8 cellular contexts compared by ENCODE assay signal in the genomic region with DNA sequence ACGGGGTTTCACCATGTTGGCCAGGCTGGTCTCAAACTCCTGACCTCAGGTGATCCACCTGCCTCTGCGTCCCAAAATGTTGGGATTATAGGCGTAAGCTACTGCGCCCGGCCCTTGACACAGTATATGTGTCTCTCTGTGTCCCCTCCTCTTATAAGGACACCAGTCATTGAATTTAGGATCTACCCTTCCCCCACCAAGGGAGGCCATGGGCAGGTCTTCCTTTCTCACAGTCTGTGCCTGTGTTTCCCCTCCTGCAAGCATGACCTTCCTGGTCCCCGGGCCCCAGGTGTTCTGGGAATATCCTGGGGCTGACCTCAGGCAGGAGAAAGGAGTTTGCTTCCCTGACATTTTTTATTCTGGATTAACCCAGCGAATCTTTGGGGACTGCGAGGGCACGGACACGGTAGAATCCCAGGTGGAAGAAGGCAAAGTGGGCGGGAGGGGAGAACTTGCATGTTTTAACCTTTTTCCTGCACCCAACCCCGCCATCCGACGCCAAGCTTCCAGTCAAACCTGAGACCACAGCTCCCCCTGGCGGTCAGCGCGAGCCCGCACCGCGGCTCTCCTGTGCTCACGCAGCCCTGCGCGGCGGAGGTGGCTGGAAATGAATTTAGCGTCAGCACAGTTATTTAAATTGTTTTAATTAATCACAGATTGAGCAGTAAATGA. TPM values are rescaled to one million over a fixed set of nuclear protein-coding genes. Genes with fewer than 3 reads are reported as not detected.
A peak's percentile ranks its signal among the peaks of the same experiment; 100 is the strongest.
DNase-seq lines count a peak whose midpoint lies in the region; ATAC-seq and TF ChIP-seq lines count a peak whose summit lies in the region.

No MANE protein-coding gene starts in this region.

- BruUV-seq in Calu3 (replicated peaks; lab: Mats Ljungman, UMichigan), result no TSS peak

- no peak overlapping the region for H3K4me3 Mint-ChIP-seq in Calu3 (ENCODE audit: low read depth, unreplicated experiment)

- ATAC-seq in SK-N-SH treated with all-trans-retinoic acid at 6 μM for 48 hours (peak; percentile 81), GM18868 (IDR thresholded peaks at IDR 0.05; ENCODE audit: unreplicated experiment) (no peak)

- H3K79me2 ChIP-seq in smooth muscle cell (ENCODE audit: low read depth), result no peaks in the 10 kb centered on the region

- no peak overlapping the region for H3K27ac Mint-ChIP-seq in Calu3 (ENCODE audit: unreplicated experiment)

- H3K27me3 ChIP-seq in iPS-15b (ENCODE audit: control insufficient read depth, insufficient read depth, low read length), result no peaks in the 10 kb centered on the region
- peaks cover 5% of the 10 kb centered on the region for H3K27me3 ChIP-seq in smooth muscle cell (ENCODE audit: low read depth)

- no peaks in the 10 kb centered on the region for H3F3A ChIP-seq in smooth muscle cell (ENCODE audit: low read depth)

- no peaks in the 10 kb centered on the region for H3K36me3 Mint-ChIP-seq in Calu3 (ENCODE audit: insufficient read depth, unreplicated experiment)

- H3K4me1 Mint-ChIP-seq in Calu3 (ENCODE audit: low read depth, unreplicated experiment), result peaks cover 8% of the 10 kb centered on the region

- H3K4me1 ChIP-seq in iPS-15b (ENCODE audit: control insufficient read depth, insufficient read depth, low read length), result no peaks in the 10 kb centered on the region
- no peaks in the 10 kb centered on the region for H3K4me1 ChIP-seq in smooth muscle cell (ENCODE audit: low read depth)

- intact Hi-C loops in Calu3 (cut with micrococcal nuclease; ENCODE audit: unreplicated experiment), result loop anchor here (5.0 kb wide), 2 partner anchors 133 to 1102 kb away; partner anchors contain the start of gene LARGE1

- H3K36me3 ChIP-seq in iPS-15b (ENCODE audit: control insufficient read depth, insufficient read depth, low read length) (no peaks in the 10 kb centered on the region), smooth muscle cell (ENCODE audit: low read depth) (no peaks in the 10 kb centered on the region)

- peak; percentile 91 for TF ChIP-seq CTCF in Calu3 (IDR thresholded peaks at IDR 0.05; ENCODE audit: unreplicated experiment)
- TF ChIP-seq CTCF in smooth muscle cell (IDR thresholded peaks at IDR 0.05; ENCODE audit: borderline replicate concordance, insufficient read depth, poor library complexity, severe bottlenecking), result peak; percentile 99

- WGBS in smooth muscle cell (ENCODE audit: low lambda C conversion rate), result 21% methylated on average over 25 of the region's 25 CpGs

- no peak overlapping the region for H2AFZ ChIP-seq in smooth muscle cell (ENCODE audit: low read depth)

- H3K27ac ChIP-seq in smooth muscle cell (ENCODE audit: low read depth), result no peak overlapping the region

- peaks cover 4% of the 10 kb centered on the region for H3K9me3 Mint-ChIP-seq in Calu3 (ENCODE audit: low read depth, unreplicated experiment)

- peak overlapping the region; percentile 48 for H3K4me3 ChIP-seq in iPS-15b (ENCODE audit: low read depth, low read length)
- no peak overlapping the region for H3K4me3 ChIP-seq in smooth muscle cell

- DNase-seq in Calu3, result peak; percentile 87
- DNase-seq in HT1080 (ENCODE audit: low read depth), result peak; percentile 52
- peak in 49 of 56 donors; percentile 3 to 79 (median 32) for DNase-seq in amygdala (lab: John Stamatoyannopoulos, UW)
- DNase-seq in smooth muscle cell (lab: John Stamatoyannopoulos, UW; ENCODE audit: unreplicated experiment), result peak; percentile 42
- no peak for DNase-seq in HCEC 1CT

- H3K9ac ChIP-seq in iPS-15b (ENCODE audit: low read depth, low read length), result no peak overlapping the region
- H3K9ac ChIP-seq in smooth muscle cell (ENCODE audit: low read depth), result no peak overlapping the region

- H4K20me1 ChIP-seq in smooth muscle cell (ENCODE audit: low read depth), result no peaks in the 10 kb centered on the region

- CTCF ChIA-PET in Calu3 (lab: Charles Lee), result interaction anchor here (0.6 to 1.5 kb wide), 9 partner anchors 11 to 1444 kb away, joined by 3 to 10 read pairs (median 3); no protein-coding TSS in a partner anchor

- peaks cover 33% of the 10 kb centered on the region for H3K27me3 Mint-ChIP-seq in Calu3 (ENCODE audit: unreplicated experiment)

- no peaks in the 10 kb centered on the region for H3K9me3 ChIP-seq in iPS-15b (ENCODE audit: control insufficient read depth, insufficient read depth, low read length)
- no peaks in the 10 kb centered on the region for H3K9me3 ChIP-seq in smooth muscle cell (replicated peaks; ENCODE audit: low read depth)

- H3K4me2 ChIP-seq in smooth muscle cell, result no peak overlapping the region

TF ChIP-seq in SK-N-SH treated with all-trans-retinoic acid at 6 μM for 48 hours, 23 proteins besides CTCF, POLR2A, EP300 and RAD21 (continues in another document):
- TF ChIP-seq ZFP30 (CRISPR knock-in tag; IDR thresholded peaks at IDR 0.05) (no peak), ISL1 (CRISPR knock-in tag; IDR thresholded peaks at IDR 0.05) (no peak), TOX (CRISPR knock-in tag; IDR thresholded peaks at IDR 0.05; ENCODE audit: borderline replicate concordance) (no peak), SNAI2 (CRISPR knock-in tag; IDR thresholded peaks at IDR 0.05) (no peak), CSDC2 (CRISPR knock-in tag; IDR thresholded peaks at IDR 0.05) (no peak), ZC3H10 (CRISPR knock-in tag; IDR thresholded peaks at IDR 0.05) (no peak), GLIS3 (CRISPR knock-in tag; IDR thresholded peaks at IDR 0.05) (no peak), TSHZ2 (CRISPR knock-in tag; IDR thresholded peaks at IDR 0.05) (no peak), ZNF70 (CRISPR knock-in tag; IDR thresholded peaks at IDR 0.05) (no peak)
- TF ChIP-seq, protein P1, sequence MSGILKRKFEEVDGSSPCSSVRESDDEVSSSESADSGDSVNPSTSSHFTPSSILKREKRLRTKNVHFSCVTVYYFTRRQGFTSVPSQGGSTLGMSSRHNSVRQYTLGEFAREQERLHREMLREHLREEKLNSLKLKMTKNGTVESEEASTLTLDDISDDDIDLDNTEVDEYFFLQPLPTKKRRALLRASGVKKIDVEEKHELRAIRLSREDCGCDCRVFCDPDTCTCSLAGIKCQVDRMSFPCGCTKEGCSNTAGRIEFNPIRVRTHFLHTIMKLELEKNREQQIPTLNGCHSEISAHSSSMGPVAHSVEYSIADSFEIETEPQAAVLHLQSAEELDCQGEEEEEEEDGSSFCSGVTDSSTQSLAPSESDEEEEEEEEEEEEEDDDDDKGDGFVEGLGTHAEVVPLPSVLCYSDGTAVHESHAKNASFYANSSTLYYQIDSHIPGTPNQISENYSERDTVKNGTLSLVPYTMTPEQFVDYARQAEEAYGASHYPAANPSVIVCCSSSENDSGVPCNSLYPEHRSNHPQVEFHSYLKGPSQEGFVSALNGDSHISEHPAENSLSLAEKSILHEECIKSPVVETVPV (CRISPR knock-in tag; IDR thresholded peaks at IDR 0.05), result no peak
- TF ChIP-seq, protein P2, sequence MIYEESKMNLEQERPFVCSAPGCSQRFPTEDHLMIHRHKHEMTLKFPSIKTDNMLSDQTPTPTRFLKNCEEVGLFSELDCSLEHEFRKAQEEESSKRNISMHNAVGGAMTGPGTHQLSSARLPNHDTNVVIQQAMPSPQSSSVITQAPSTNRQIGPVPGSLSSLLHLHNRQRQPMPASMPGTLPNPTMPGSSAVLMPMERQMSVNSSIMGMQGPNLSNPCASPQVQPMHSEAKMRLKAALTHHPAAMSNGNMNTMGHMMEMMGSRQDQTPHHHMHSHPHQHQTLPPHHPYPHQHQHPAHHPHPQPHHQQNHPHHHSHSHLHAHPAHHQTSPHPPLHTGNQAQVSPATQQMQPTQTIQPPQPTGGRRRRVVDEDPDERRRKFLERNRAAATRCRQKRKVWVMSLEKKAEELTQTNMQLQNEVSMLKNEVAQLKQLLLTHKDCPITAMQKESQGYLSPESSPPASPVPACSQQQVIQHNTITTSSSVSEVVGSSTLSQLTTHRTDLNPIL (CRISPR knock-in tag; IDR thresholded peaks at IDR 0.05; ENCODE audit: low read depth), result no peak

RNA-seq across cellular contexts. Expression of gene ISX, which starts 42.1 kb away (rescaled TPM):
- total RNA-seq in Calu3 (2022) (not detected in 2 replicates), smooth muscle cell (not detected in 2 replicates)
- not detected in 2 replicates for total RNA-seq in HT1080 (2014; rRNA removed; shearing (Covaris generic))
- not detected in 2 replicates for polyA plus RNA-seq in HT1080 (2015; cell fraction: cytosol; rRNA removed)
- polyA plus RNA-seq in HT1080 (2015; cell fraction: nucleus; rRNA removed), result not detected in 2 replicates
- not detected in 2 replicates for polyA plus RNA-seq in smooth muscle cell
